Comparison of ENCODE assay signal across 1 cellular context in the genomic region with DNA sequence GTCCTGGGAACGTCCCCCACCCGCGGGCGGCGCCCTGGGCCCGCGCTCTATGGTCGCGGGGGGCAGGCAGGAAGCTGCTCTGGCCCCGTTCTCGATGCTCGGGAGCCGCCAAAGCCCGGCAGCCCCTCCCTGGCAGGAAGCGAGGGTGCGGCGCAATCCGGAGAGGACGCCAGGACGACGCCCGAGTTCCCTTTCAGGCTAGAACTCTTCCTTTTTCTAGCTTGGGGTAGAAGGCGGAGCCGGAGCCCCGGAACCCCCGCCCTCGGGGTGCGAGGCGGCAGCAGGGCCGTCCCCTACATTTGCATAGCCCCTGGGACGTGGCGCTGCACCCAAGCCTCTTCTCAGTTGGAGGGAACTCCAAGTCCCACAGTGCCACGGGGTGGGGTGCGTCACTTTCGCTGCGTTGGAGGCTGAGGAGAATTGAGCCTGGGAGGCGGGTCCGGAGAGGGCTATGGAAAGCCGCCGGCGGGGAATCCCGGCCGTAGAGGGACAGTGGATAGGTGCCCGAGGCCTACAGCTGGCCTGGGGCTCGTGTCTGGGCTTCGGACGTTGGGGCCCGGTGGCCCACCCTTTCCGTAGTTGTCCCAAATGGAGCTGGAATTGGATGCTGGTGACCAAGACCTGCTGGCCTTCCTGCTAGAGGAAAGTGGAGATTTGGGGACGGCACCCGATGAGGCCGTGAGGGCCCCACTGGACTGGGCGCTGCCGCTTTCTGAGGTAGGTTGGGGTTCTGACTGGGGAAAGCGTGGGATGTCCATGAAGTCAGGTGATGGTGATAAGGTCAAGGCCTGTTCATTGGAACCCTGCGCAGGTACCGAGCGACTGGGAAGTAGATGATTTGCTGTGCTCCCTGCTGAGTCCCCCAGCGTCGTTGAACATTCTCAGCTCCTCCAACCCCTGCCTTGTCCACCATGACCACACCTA.
TF ChIP-seq lines count a peak whose summit lies in the region.

A gene with protein sequence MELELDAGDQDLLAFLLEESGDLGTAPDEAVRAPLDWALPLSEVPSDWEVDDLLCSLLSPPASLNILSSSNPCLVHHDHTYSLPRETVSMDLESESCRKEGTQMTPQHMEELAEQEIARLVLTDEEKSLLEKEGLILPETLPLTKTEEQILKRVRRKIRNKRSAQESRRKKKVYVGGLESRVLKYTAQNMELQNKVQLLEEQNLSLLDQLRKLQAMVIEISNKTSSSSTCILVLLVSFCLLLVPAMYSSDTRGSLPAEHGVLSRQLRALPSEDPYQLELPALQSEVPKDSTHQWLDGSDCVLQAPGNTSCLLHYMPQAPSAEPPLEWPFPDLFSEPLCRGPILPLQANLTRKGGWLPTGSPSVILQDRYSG (plus strand): TSS at position 482 of the 924 bp plus-strand sequence. CDS start 107 bp downstream, at position 589.
A gene with protein sequence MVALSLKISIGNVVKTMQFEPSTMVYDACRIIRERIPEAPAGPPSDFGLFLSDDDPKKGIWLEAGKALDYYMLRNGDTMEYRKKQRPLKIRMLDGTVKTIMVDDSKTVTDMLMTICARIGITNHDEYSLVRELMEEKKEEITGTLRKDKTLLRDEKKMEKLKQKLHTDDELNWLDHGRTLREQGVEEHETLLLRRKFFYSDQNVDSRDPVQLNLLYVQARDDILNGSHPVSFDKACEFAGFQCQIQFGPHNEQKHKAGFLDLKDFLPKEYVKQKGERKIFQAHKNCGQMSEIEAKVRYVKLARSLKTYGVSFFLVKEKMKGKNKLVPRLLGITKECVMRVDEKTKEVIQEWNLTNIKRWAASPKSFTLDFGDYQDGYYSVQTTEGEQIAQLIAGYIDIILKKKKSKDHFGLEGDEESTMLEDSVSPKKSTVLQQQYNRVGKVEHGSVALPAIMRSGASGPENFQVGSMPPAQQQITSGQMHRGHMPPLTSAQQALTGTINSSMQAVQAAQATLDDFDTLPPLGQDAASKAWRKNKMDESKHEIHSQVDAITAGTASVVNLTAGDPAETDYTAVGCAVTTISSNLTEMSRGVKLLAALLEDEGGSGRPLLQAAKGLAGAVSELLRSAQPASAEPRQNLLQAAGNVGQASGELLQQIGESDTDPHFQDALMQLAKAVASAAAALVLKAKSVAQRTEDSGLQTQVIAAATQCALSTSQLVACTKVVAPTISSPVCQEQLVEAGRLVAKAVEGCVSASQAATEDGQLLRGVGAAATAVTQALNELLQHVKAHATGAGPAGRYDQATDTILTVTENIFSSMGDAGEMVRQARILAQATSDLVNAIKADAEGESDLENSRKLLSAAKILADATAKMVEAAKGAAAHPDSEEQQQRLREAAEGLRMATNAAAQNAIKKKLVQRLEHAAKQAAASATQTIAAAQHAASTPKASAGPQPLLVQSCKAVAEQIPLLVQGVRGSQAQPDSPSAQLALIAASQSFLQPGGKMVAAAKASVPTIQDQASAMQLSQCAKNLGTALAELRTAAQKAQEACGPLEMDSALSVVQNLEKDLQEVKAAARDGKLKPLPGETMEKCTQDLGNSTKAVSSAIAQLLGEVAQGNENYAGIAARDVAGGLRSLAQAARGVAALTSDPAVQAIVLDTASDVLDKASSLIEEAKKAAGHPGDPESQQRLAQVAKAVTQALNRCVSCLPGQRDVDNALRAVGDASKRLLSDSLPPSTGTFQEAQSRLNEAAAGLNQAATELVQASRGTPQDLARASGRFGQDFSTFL (N-terminal part only) (minus strand): TSS at position 11 of the 924 bp plus-strand sequence. CDS start 6,501 bp downstream, outside the sequence.

TF ChIP-seq in HepG2, 621 proteins besides CTCF, POLR2A, EP300 and RAD21 (continued from another document and continues in another):
- TF ChIP-seq HIVEP1 (CRISPR knock-in tag; IDR thresholded peaks at IDR 0.05): peak; percentile 91
- TF ChIP-seq ZNF788 (CRISPR knock-in tag; IDR thresholded peaks at IDR 0.05; ENCODE audit: borderline replicate concordance): peak; percentile 76; the same call in 1 of the 2 replicates
- 0 out of 2 replicates have a peak, but pooled peaks have one; percentile 26 for TF ChIP-seq HNRNPUL1 (IDR thresholded peaks at IDR 0.05; ENCODE audit: low read depth, low read length)
- peak; percentile 66 for TF ChIP-seq MXD4 (CRISPR knock-in tag; IDR thresholded peaks at IDR 0.05)
- no peak for TF ChIP-seq RBM22 (optimal IDR thresholded peaks at IDR 0.05; ENCODE audit: low read length)
- peak; percentile 56; the same call in 1 of the 2 replicates for TF ChIP-seq ZNF124 (CRISPR knock-in tag; IDR thresholded peaks at IDR 0.05)
- TF ChIP-seq, protein P1, sequence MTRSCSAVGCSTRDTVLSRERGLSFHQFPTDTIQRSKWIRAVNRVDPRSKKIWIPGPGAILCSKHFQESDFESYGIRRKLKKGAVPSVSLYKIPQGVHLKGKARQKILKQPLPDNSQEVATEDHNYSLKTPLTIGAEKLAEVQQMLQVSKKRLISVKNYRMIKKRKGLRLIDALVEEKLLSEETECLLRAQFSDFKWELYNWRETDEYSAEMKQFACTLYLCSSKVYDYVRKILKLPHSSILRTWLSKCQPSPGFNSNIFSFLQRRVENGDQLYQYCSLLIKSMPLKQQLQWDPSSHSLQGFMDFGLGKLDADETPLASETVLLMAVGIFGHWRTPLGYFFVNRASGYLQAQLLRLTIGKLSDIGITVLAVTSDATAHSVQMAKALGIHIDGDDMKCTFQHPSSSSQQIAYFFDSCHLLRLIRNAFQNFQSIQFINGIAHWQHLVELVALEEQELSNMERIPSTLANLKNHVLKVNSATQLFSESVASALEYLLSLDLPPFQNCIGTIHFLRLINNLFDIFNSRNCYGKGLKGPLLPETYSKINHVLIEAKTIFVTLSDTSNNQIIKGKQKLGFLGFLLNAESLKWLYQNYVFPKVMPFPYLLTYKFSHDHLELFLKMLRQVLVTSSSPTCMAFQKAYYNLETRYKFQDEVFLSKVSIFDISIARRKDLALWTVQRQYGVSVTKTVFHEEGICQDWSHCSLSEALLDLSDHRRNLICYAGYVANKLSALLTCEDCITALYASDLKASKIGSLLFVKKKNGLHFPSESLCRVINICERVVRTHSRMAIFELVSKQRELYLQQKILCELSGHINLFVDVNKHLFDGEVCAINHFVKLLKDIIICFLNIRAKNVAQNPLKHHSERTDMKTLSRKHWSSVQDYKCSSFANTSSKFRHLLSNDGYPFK (CRISPR knock-in tag; IDR thresholded peaks at IDR 0.05; ENCODE audit: borderline replicate concordance): peak; percentile 58; the same call in 1 of the 2 replicates
- TF ChIP-seq, protein P2, sequence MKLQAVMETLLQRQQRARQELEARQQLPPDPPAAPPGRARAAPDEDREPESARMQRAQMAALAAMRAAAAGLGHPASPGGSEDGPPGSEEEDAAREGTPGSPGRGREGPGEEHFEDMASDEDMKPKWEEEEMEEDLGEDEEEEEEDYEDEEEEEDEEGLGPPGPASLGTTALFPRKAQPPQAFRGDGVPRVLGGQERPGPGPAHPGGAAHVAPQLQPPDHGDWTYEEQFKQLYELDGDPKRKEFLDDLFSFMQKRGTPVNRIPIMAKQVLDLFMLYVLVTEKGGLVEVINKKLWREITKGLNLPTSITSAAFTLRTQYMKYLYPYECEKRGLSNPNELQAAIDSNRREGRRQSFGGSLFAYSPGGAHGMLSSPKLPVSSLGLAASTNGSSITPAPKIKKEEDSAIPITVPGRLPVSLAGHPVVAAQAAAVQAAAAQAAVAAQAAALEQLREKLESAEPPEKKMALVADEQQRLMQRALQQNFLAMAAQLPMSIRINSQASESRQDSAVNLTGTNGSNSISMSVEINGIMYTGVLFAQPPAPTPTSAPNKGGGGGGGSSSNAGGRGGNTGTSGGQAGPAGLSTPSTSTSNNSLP (IDR thresholded peaks at IDR 0.05; ENCODE audit: low read depth, low read length): no peak
- peak; percentile 99 for TF ChIP-seq U2AF1 (optimal IDR thresholded peaks at IDR 0.05; ENCODE audit: low read depth, low read length)
- TF ChIP-seq, protein P3, sequence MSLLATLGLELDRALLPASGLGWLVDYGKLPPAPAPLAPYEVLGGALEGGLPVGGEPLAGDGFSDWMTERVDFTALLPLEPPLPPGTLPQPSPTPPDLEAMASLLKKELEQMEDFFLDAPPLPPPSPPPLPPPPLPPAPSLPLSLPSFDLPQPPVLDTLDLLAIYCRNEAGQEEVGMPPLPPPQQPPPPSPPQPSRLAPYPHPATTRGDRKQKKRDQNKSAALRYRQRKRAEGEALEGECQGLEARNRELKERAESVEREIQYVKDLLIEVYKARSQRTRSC (CRISPR knock-in tag; IDR thresholded peaks at IDR 0.05; ENCODE audit: low read depth): no peak
- TF ChIP-seq HOXD1 (CRISPR knock-in tag; IDR thresholded peaks at IDR 0.05): peak; percentile 57; the same call in 1 of the 2 replicates
- 0 out of 2 replicates have a peak, but pooled peaks have one; percentile 45 for TF ChIP-seq ZNF678 (CRISPR knock-in tag; IDR thresholded peaks at IDR 0.05)
- TF ChIP-seq, protein P4, sequence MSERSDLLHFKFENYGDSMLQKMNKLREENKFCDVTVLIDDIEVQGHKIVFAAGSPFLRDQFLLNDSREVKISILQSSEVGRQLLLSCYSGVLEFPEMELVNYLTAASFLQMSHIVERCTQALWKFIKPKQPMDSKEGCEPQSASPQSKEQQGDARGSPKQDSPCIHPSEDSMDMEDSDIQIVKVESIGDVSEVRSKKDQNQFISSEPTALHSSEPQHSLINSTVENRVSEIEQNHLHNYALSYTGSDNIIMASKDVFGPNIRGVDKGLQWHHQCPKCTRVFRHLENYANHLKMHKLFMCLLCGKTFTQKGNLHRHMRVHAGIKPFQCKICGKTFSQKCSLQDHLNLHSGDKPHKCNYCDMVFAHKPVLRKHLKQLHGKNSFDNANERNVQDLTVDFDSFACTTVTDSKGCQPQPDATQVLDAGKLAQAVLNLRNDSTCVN (CRISPR knock-in tag; IDR thresholded peaks at IDR 0.05; ENCODE audit: borderline replicate concordance): peak; percentile 79; the same call in 1 of the 2 replicates
- TF ChIP-seq YEATS2 (CRISPR knock-in tag; IDR thresholded peaks at IDR 0.05; ENCODE audit: borderline replicate concordance): peak; percentile 90
- TF ChIP-seq SMARCE1 (IDR thresholded peaks at IDR 0.05; ENCODE audit: borderline replicate concordance): no peak
- peak; percentile 58; the same call in 1 of the 2 replicates for TF ChIP-seq FOXJ3 (CRISPR knock-in tag; IDR thresholded peaks at IDR 0.05; ENCODE audit: borderline replicate concordance)
- no peak for TF ChIP-seq RELA (CRISPR knock-in tag; IDR thresholded peaks at IDR 0.05)
- TF ChIP-seq ZNF136 (CRISPR knock-in tag; IDR thresholded peaks at IDR 0.05; ENCODE audit: low read depth): peak; percentile 85
- TF ChIP-seq ZNF501 (CRISPR knock-in tag; IDR thresholded peaks at IDR 0.05): peak; percentile 89
- TF ChIP-seq MEF2D (CRISPR knock-in tag; IDR thresholded peaks at IDR 0.05): 0 out of 2 replicates have a peak, but pooled peaks have one; percentile 66
- no peak for TF ChIP-seq ZNF329 (CRISPR knock-in tag; IDR thresholded peaks at IDR 0.05; ENCODE audit: low read depth)
- peak; percentile 59; the same call in 1 of the 2 replicates for TF ChIP-seq ZNF598 (CRISPR knock-in tag; IDR thresholded peaks at IDR 0.05; ENCODE audit: borderline replicate concordance)
- TF ChIP-seq BRD4 (CRISPR knock-in tag; IDR thresholded peaks at IDR 0.05): 0 out of 2 replicates have a peak, but pooled peaks have one; percentile 67
- no peak; the same call in 1 of the 2 replicates for TF ChIP-seq ZNF460 (CRISPR knock-in tag; IDR thresholded peaks at IDR 0.05; ENCODE audit: borderline replicate concordance)
- peak; percentile 53; the same call in 1 of the 2 replicates for TF ChIP-seq ZFP82 (CRISPR knock-in tag; IDR thresholded peaks at IDR 0.05; ENCODE audit: borderline replicate concordance)
- TF ChIP-seq PHF5A (CRISPR knock-in tag; IDR thresholded peaks at IDR 0.05; ENCODE audit: low read depth, unreplicated experiment): no peak
- TF ChIP-seq, protein P5, sequence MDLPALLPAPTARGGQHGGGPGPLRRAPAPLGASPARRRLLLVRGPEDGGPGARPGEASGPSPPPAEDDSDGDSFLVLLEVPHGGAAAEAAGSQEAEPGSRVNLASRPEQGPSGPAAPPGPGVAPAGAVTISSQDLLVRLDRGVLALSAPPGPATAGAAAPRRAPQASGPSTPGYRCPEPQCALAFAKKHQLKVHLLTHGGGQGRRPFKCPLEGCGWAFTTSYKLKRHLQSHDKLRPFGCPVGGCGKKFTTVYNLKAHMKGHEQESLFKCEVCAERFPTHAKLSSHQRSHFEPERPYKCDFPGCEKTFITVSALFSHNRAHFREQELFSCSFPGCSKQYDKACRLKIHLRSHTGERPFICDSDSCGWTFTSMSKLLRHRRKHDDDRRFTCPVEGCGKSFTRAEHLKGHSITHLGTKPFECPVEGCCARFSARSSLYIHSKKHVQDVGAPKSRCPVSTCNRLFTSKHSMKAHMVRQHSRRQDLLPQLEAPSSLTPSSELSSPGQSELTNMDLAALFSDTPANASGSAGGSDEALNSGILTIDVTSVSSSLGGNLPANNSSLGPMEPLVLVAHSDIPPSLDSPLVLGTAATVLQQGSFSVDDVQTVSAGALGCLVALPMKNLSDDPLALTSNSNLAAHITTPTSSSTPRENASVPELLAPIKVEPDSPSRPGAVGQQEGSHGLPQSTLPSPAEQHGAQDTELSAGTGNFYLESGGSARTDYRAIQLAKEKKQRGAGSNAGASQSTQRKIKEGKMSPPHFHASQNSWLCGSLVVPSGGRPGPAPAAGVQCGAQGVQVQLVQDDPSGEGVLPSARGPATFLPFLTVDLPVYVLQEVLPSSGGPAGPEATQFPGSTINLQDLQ (CRISPR knock-in tag; IDR thresholded peaks at IDR 0.05): no peak; the same call in 1 of the 2 replicates
- TF ChIP-seq, protein P6, sequence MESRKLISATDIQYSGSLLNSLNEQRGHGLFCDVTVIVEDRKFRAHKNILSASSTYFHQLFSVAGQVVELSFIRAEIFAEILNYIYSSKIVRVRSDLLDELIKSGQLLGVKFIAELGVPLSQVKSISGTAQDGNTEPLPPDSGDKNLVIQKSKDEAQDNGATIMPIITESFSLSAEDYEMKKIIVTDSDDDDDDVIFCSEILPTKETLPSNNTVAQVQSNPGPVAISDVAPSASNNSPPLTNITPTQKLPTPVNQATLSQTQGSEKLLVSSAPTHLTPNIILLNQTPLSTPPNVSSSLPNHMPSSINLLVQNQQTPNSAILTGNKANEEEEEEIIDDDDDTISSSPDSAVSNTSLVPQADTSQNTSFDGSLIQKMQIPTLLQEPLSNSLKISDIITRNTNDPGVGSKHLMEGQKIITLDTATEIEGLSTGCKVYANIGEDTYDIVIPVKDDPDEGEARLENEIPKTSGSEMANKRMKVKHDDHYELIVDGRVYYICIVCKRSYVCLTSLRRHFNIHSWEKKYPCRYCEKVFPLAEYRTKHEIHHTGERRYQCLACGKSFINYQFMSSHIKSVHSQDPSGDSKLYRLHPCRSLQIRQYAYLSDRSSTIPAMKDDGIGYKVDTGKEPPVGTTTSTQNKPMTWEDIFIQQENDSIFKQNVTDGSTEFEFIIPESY (CRISPR knock-in tag; IDR thresholded peaks at IDR 0.05): peak; percentile 22; the same call in 1 of the 2 replicates
- peak; percentile 12; the same call in 1 of the 2 replicates for TF ChIP-seq GATA4 (IDR thresholded peaks at IDR 0.05; ENCODE audit: borderline replicate concordance, low read depth)
- no peak for TF ChIP-seq HNRNPH1 (optimal IDR thresholded peaks at IDR 0.05; ENCODE audit: low read depth, low read length)
- TF ChIP-seq NFATC3 (CRISPR knock-in tag; IDR thresholded peaks at IDR 0.05): peak; percentile 15; the same call in 1 of the 2 replicates
- TF ChIP-seq SRF (IDR thresholded peaks at IDR 0.05; ENCODE audit: low read depth, low read length): 0 out of 2 replicates have a peak, but pooled peaks have one; percentile 10
- TF ChIP-seq, protein P7, sequence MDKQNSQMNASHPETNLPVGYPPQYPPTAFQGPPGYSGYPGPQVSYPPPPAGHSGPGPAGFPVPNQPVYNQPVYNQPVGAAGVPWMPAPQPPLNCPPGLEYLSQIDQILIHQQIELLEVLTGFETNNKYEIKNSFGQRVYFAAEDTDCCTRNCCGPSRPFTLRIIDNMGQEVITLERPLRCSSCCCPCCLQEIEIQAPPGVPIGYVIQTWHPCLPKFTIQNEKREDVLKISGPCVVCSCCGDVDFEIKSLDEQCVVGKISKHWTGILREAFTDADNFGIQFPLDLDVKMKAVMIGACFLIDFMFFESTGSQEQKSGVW (CRISPR knock-in tag; IDR thresholded peaks at IDR 0.05; ENCODE audit: borderline replicate concordance): no peak
- peak; percentile 32 for TF ChIP-seq RXRA (CRISPR knock-in tag; IDR thresholded peaks at IDR 0.05)
- TF ChIP-seq POGZ (CRISPR knock-in tag; IDR thresholded peaks at IDR 0.05): peak; percentile 68
- 0 out of 2 replicates have a peak, but pooled peaks have one; percentile 69 for TF ChIP-seq BRCA1 (CRISPR knock-in tag; IDR thresholded peaks at IDR 0.05)
